ENCODE assay signal across 18 cellular contexts in genomic region chr18:58819051-58819450, GRCh38. TPM values are rescaled to one million over a fixed set of nuclear protein-coding genes. Genes with fewer than 3 reads are reported as not detected.
DNase-seq lines count a peak whose midpoint lies in the region; ATAC-seq, FAIRE-seq and TF ChIP-seq lines count a peak whose summit lies in the region.
"Had no signal": no experiment of that assay in that cellular context is flagged by ENCODE, and none has a peak within 500 bp of the region (broad histone marks: within the 10 kb centered on the region; RNA-seq: fewer than 3 reads in every experiment).

No MANE protein-coding gene starts in this region.

- TF ChIP-seq CTCF in CD8-positive, alpha-beta T cell (IDR thresholded peaks at IDR 0.05): no peak
- TF ChIP-seq CTCF in Panc1 (IDR thresholded peaks at IDR 0.05) (no peak), foreskin keratinocyte (conservative IDR thresholded peaks at IDR 0.05) (no peak)

- ATAC-seq in CD8-positive, alpha-beta T cell: peak; percentile 48
- ATAC-seq in Panc1 (no peak), HG02642 (IDR thresholded peaks at IDR 0.05; ENCODE audit: poor library complexity, unreplicated experiment) (no peak), foreskin keratinocyte (no peak), GM19397 (IDR thresholded peaks at IDR 0.05; ENCODE audit: unreplicated experiment) (no peak)
- peak; percentile 60 for ATAC-seq in central memory CD8-positive, alpha-beta T cell (replicated peaks; ENCODE audit: extremely low read depth, poor library complexity, severe bottlenecking)
- ATAC-seq: left ventricle myocardium superior, psoas muscle had no signal

- peaks cover 14% of the 10 kb centered on the region for H3K27me3 ChIP-seq in CD8-positive, alpha-beta T cell (ENCODE audit: insufficient read depth, low read length)
- no peaks in the 10 kb centered on the region for H3K27me3 ChIP-seq in Panc1 (ENCODE audit: control insufficient read depth, insufficient read depth, low read length)
- H3K27me3 ChIP-seq in foreskin keratinocyte: no peaks in the 10 kb centered on the region

- H3K4me1 Mint-ChIP-seq in CD8-positive, alpha-beta T cell (ENCODE audit: low read depth): peaks cover 15% of the 10 kb centered on the region
- peaks cover 11% of the 10 kb centered on the region for H3K4me1 Mint-ChIP-seq in central memory CD8-positive, alpha-beta T cell
- H3K4me1 Mint-ChIP-seq: activated B cell treated with CpG ODN at 0.5 μM for 24 hours had no signal

- no TSS peak for BruUV-seq in Panc1 (replicated peaks; lab: Mats Ljungman, UMichigan)

- peaks cover 12% of the 10 kb centered on the region for H3K4me1 ChIP-seq in CD8-positive, alpha-beta T cell (ENCODE audit: insufficient read depth, low read length)
- H3K4me1 ChIP-seq in Panc1 (ENCODE audit: control insufficient read depth, insufficient read depth, low read length) (no peaks in the 10 kb centered on the region), foreskin keratinocyte (no peaks in the 10 kb centered on the region)
- H3K4me1 ChIP-seq: psoas muscle had no signal

- CTCF ChIA-PET in CD8-positive, alpha-beta T cell (lab: Charles Lee): no interaction called here
- CTCF ChIA-PET in Panc1 (lab: Charles Lee): no interaction called here

- intact Hi-C loops in CD8-positive, alpha-beta T cell (cut with DNase I, micrococcal nuclease): no loop called here
- intact Hi-C loops in Panc1 (cut with micrococcal nuclease; ENCODE audit: unreplicated experiment): no loop called here

- H3K27ac Mint-ChIP-seq in CD8-positive, alpha-beta T cell: no peak overlapping the region
- H3K27ac Mint-ChIP-seq in central memory CD8-positive, alpha-beta T cell (ENCODE audit: low read depth): no peak overlapping the region
- H3K27ac Mint-ChIP-seq: activated B cell treated with CpG ODN at 0.5 μM for 24 hours; activated T-helper 2 cell treated with anti-CD3 and anti-CD28 coated beads, Interferon-gamma antibody, Interleukin-2, Interleukin-4, amounts not matched to agents 10 μg/mL and 5 μg/mL and 100 μg/mL, durations not matched to agents 14 hours and 24 hours and 36 hours had no signal

- peak overlapping the region; percentile 9 for H3K4me3 Mint-ChIP-seq in CD8-positive, alpha-beta T cell
- peak overlapping the region; percentile 38 for H3K4me3 Mint-ChIP-seq in central memory CD8-positive, alpha-beta T cell
- H3K4me3 Mint-ChIP-seq: activated B cell treated with CpG ODN at 0.5 μM for 24 hours had no signal

- H3K27me3 Mint-ChIP-seq in CD8-positive, alpha-beta T cell (ENCODE audit: low read depth): peaks cover 60% of the 10 kb centered on the region
- H3K27me3 Mint-ChIP-seq in central memory CD8-positive, alpha-beta T cell: peaks cover 44% of the 10 kb centered on the region

- TF ChIP-seq POLR2A in GM12891 (IDR thresholded peaks at IDR 0.05; ENCODE audit: low read depth, low read length): no peak

- no peak overlapping the region for H3K4me3 ChIP-seq in CD8-positive, alpha-beta T cell (ENCODE audit: low read depth, low read length)
- no peak overlapping the region for H3K4me3 ChIP-seq in Panc1 (ENCODE audit: low read depth in 2 of 2, low read length in 2 of 2)
- H3K4me3 ChIP-seq: psoas muscle, SK-N-MC had no signal

- no peaks in the 10 kb centered on the region for H3K9me3 Mint-ChIP-seq in CD8-positive, alpha-beta T cell
- no peaks in the 10 kb centered on the region for H3K9me3 Mint-ChIP-seq in central memory CD8-positive, alpha-beta T cell
- H3K9me3 Mint-ChIP-seq: activated T-helper 2 cell treated with anti-CD3 and anti-CD28 coated beads, Interferon-gamma antibody, Interleukin-2, Interleukin-4, amounts not matched to agents 10 μg/mL and 5 μg/mL and 100 μg/mL, durations not matched to agents 14 hours and 24 hours and 36 hours had no signal

- H3K27ac ChIP-seq in CD8-positive, alpha-beta T cell (ENCODE audit: low read depth, low read length): no peak overlapping the region
- H3K27ac ChIP-seq in Panc1 (ENCODE audit: low read length) (peak overlapping the region; percentile 51; the same call in 1 of the 2 replicates), foreskin keratinocyte (no peak overlapping the region)
- H3K27ac ChIP-seq: psoas muscle, SK-N-MC had no signal

- in situ Hi-C loops in Panc1 (cut with HindIII; ENCODE audit: low pct_unique_long_range_greater_than_20kb, low sequenced_read_pairs): no loop called here

- H3K36me3 Mint-ChIP-seq in CD8-positive, alpha-beta T cell: no peaks in the 10 kb centered on the region
- no peaks in the 10 kb centered on the region for H3K36me3 Mint-ChIP-seq in central memory CD8-positive, alpha-beta T cell (ENCODE audit: insufficient read depth)

- POLR2A ChIA-PET in CD8-positive, alpha-beta T cell (lab: Charles Lee): interaction anchor here (0.6 kb wide), 1 partner anchor 160 kb away, joined by 5 read pairs; no protein-coding TSS in a partner anchor
- POLR2A ChIA-PET in Panc1 (lab: Charles Lee): no interaction called here

- no peaks in the 10 kb centered on the region for H3K36me3 ChIP-seq in CD8-positive, alpha-beta T cell (ENCODE audit: insufficient read depth, low read length)
- H3K36me3 ChIP-seq in Panc1 (ENCODE audit: control insufficient read depth, insufficient read depth, low read length): no peaks in the 10 kb centered on the region

- H3K9me3 ChIP-seq in CD8-positive, alpha-beta T cell (ENCODE audit: low read length): no peaks in the 10 kb centered on the region
- H3K9me3 ChIP-seq in Panc1 (ENCODE audit: control insufficient read depth, insufficient read depth, low read depth, low read length): no peaks in the 10 kb centered on the region
- H3K9me3 ChIP-seq: psoas muscle had no signal

- FAIRE-seq in GM12891 (lab: Jason Lieb, UNC): no peak
- FAIRE-seq: bronchial epithelial cell, GM12892 had no signal

- peak in 3 of 7 experiments; percentile 12 to 30 (median 16) for DNase-seq in CD8-positive, alpha-beta T cell
- DNase-seq in GM12891 (ENCODE audit: insufficient read length, low spot score) (peak; percentile 22), Panc1 (ENCODE audit: low read depth, low spot score) (no peak), foreskin keratinocyte (no peak), medulla oblongata (ENCODE audit: extremely low spot score) (no peak)
- no peak for DNase-seq in central memory CD8-positive, alpha-beta T cell (ENCODE audit: low spot score in 2 of 2)
- DNase-seq: activated B cell treated with CpG ODN at 0.5 μM for 24 hours; effector CD8-positive, alpha-beta T cell; left ventricle myocardium superior; NCI-H187; NCI-H446 treated with DMSO at 0.1 percent for 48 hours; psoas muscle had no signal

TF ChIP-seq in GM12891, 5 proteins besides CTCF, POLR2A, EP300 and RAD21:
- TF ChIP-seq TAF1 (IDR thresholded peaks at IDR 0.05; ENCODE audit: low read depth, low read length) (no peak), POLR2AphosphoS5 (IDR thresholded peaks at IDR 0.05; ENCODE audit: low read depth, low read length) (no peak), PAX5 (IDR thresholded peaks at IDR 0.05; ENCODE audit: insufficient read depth, low read length, severe bottlenecking) (no peak), SPI1 (IDR thresholded peaks at IDR 0.05; ENCODE audit: low read depth, low read length) (no peak), POU2F2 (IDR thresholded peaks at IDR 0.05; ENCODE audit: low read depth, low read length) (no peak)

RNA-seq across cellular contexts. Expression of gene ZNF532, which starts 45.6 kb away (rescaled TPM):
- total RNA-seq in CD8-positive, alpha-beta T cell: 1 to 10 TPM; 3.4 to 3.7 TPM
- polyA plus RNA-seq in GM12891 (2012; ENCODE audit: low read depth, missing spikeins): 2.1 TPM
- total RNA-seq in Panc1 (2021; ENCODE audit: unreplicated experiment) (49.8 TPM), foreskin keratinocyte (46.6 and 59.7 TPM in 2 replicates)
- polyA plus RNA-seq in Panc1 (2012; ENCODE audit: insufficient read length): 33.3 TPM
- 7.8 and 8.0 TPM in 2 replicates for polyA plus RNA-seq in foreskin keratinocyte

Comparison
In these comparisons a context has a peak if more than half of its experiments do, and no peak if none do; other contexts are left out.
1. ATAC-seq: peak in CD8-positive, alpha-beta T cell (single experiment) and central memory CD8-positive, alpha-beta T cell (single experiment); none in Panc1 (single experiment), HG02642 (single experiment), foreskin keratinocyte (single experiment) and GM19397 (single experiment).
2. RNA of gene ZNF532, which starts 45.6 kb away (total RNA-seq): 49.8 TPM in Panc1 (single experiment) and 46.6 to 59.7 TPM in foreskin keratinocyte; 3.4 to 3.7 TPM in CD8-positive, alpha-beta T cell; every median in the first group is over 10 times any median in the second.